8 cellular contexts compared by ENCODE assay signal in the genomic region with DNA sequence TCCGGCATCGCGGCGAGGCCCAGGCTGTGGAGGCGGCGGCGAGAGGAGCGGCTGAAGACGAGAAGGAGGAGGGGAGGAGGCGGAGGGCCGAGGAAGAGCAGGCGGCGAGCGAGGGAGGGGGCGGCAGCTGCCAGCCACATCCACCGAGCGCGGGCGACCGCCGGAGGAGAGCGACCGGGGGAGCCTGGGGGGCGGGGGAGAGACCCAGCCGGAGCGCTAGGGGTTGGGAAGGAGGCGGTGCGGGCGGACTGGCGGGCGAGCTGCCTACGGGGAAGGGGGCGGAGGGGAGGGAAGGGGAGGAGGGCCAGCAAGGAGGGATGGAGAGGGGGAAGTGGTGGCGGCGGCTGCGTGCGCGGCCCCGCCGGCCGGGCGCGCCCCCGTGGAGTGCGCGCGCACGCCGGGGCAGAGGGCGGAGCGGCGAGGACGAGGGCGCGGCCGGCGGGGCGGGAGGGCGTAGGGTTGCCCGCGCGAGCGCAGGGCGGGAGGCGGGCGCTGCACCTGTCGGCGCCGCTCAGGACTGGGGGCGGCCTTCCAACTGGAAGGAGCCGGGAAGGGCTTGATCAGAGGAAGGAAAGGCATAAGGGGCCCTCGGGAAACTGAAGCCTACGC. TPM values are rescaled to one million over a fixed set of nuclear protein-coding genes. Genes with fewer than 3 reads are reported as not detected.
DNase-seq lines count a peak whose midpoint lies in the region; ATAC-seq, FAIRE-seq and TF ChIP-seq lines count a peak whose summit lies in the region.
"Not testable (repeated sequence)": the region's sequence is repeated elsewhere in the genome, so short reads cannot be mapped to it uniquely, and the experiment has no call there.

No MANE protein-coding gene starts in this region.

- peak overlapping the region; percentile 61 for H3K27ac Mint-ChIP-seq in dendritic cell treated with granulocyte-macrophage colony-stimulating factor and Interleukin-4, amounts not matched to agents 40 ng/mL and 50 ng/mL, for 4 days

- H3K9me3 ChIP-seq in BLaER1 treated with 17β-estradiol and CSF1 and Interleukin-3, amounts not matched to agents 10 nM and 100 nM (replicated peaks in 1 of 11); HepG2 (ENCODE audit: low read length): not testable (repeated sequence)

- H3K27me3 Mint-ChIP-seq in dendritic cell treated with granulocyte-macrophage colony-stimulating factor and Interleukin-4, amounts not matched to agents 40 ng/mL and 50 ng/mL, for 4 days = not testable (repeated sequence)

- H3K36me3 ChIP-seq in BLaER1 treated with 17β-estradiol and CSF1 and Interleukin-3, amounts not matched to agents 10 nM and 100 nM; HepG2 (replicated peaks in 1 of 2; ENCODE audit: control insufficient read depth in 1 of 2, insufficient read depth in 2 of 2, low read length in 2 of 2): not testable (repeated sequence)

- H3K27me3 ChIP-seq in BLaER1 treated with 17β-estradiol and CSF1 and Interleukin-3, amounts not matched to agents 10 nM and 100 nM; HepG2 (ENCODE audit: control insufficient read depth in 1 of 2, insufficient read depth in 2 of 2, low read length in 2 of 2): not testable (repeated sequence)

- peaks cover 0 to 28% (median 12%) of the 10 kb centered on the region in 11 experiments; a peak in 13 of 22 replicates for H4K20me1 ChIP-seq in BLaER1 treated with 17β-estradiol and CSF1 and Interleukin-3, amounts not matched to agents 10 nM and 100 nM
- not testable (repeated sequence) for H4K20me1 ChIP-seq in HepG2 (ENCODE audit: insufficient read depth, low read length)

- 2% methylated on average over 28 of the region's 73 CpGs for WGBS in HepG2 (ENCODE audit: low lambda C conversion rate)

- ATAC-seq in GM19395 (IDR thresholded peaks at IDR 0.05; ENCODE audit: unreplicated experiment) (peak; percentile 70), HG03469 (IDR thresholded peaks at IDR 0.05; ENCODE audit: unreplicated experiment) (peak; percentile 49), HepG2 (peak; percentile 80)

- H3K4me1 Mint-ChIP-seq in dendritic cell treated with granulocyte-macrophage colony-stimulating factor and Interleukin-4, amounts not matched to agents 40 ng/mL and 50 ng/mL, for 4 days (ENCODE audit: low read depth) = not testable (repeated sequence)

- H3K4me3 Mint-ChIP-seq in dendritic cell treated with granulocyte-macrophage colony-stimulating factor and Interleukin-4, amounts not matched to agents 40 ng/mL and 50 ng/mL, for 4 days = peak overlapping the region; percentile 73

- peak in 1 of 2 experiments; percentile 47; a peak in 1 of 4 replicates for TF ChIP-seq POLR2A in HepG2 (IDR thresholded peaks at IDR 0.05; ENCODE audit: insufficient read depth in 1 of 2, low read depth in 2 of 2, low read length in 2 of 2)

- H3K36me3 Mint-ChIP-seq in dendritic cell treated with granulocyte-macrophage colony-stimulating factor and Interleukin-4, amounts not matched to agents 40 ng/mL and 50 ng/mL, for 4 days (ENCODE audit: low read depth) = not testable (repeated sequence)

- H3K79me2 ChIP-seq in HepG2 (ENCODE audit: insufficient read depth, low read length) = peaks cover 20% of the 10 kb centered on the region

- in situ Hi-C loops in HepG2 (cut with HindIII; ENCODE audit: extremely low pct_ligation_motif_present, low pct_unique_long_range_greater_than_20kb) = not testable (repeated sequence)

- intact Hi-C loops in dendritic cell treated with granulocyte-macrophage colony-stimulating factor and Interleukin-4, amounts not matched to agents 40 ng/mL and 50 ng/mL, for 4 days (cut with micrococcal nuclease); HepG2 (cut with micrococcal nuclease; ENCODE audit: unreplicated experiment): not testable (repeated sequence)

- not testable (repeated sequence) for FAIRE-seq in HepG2 (lab: Jason Lieb, UNC)

- peak overlapping the region in 2 of 11 experiments; percentile 53 to 59; a peak in 1 of 22 replicates for H3K27ac ChIP-seq in BLaER1 treated with 17β-estradiol and CSF1 and Interleukin-3, amounts not matched to agents 10 nM and 100 nM
- H3K27ac ChIP-seq in HepG2 (ENCODE audit: extremely low read length, insufficient read depth, low read length) = not testable (repeated sequence)

- peak overlapping the region in 9 of 11 experiments; percentile 45 to 80 (median 57); a peak in 14 of 22 replicates for H3K9ac ChIP-seq in BLaER1 treated with 17β-estradiol and CSF1 and Interleukin-3, amounts not matched to agents 10 nM and 100 nM
- 0 out of 2 replicates have a peak overlapping the region, but pooled peaks have one; percentile 39 for H3K9ac ChIP-seq in HepG2 (ENCODE audit: insufficient read depth, low read depth, low read length)

- TF ChIP-seq CTCF in HepG2 (CRISPR knock-in tag; IDR thresholded peaks at IDR 0.05) = not testable (repeated sequence)

- not testable (repeated sequence) for TF ChIP-seq EP300 in HepG2 (IDR thresholded peaks at IDR 0.05; ENCODE audit: low read depth in 2 of 2, low read length in 2 of 2); HepG2 (CRISPR knock-in tag; IDR thresholded peaks at IDR 0.05; ENCODE audit: borderline replicate concordance)

- CTCF ChIA-PET in HepG2 (lab: Yijun Ruan, JAX; ENCODE audit: low intra/inter-chr PET ratio, low total read pairs) = not testable (repeated sequence)

- DNase-seq in NCI-H748 treated with DMSO at 0.1 percent for 48 hours (lab: John Stamatoyannopoulos, UW) (peak; percentile 50), HepG2 (ENCODE audit: low spot score) (peak; percentile 70)
- peak; percentile 81 to 84 for DNase-seq in activated CD4-positive, alpha-beta T cell treated with anti-CD3 and anti-CD28 coated beads, Interleukin-2, amount 50 U/mL, for 4 hours
- peak; percentile 86 for DNase-seq in stimulated activated CD4-positive, alpha-beta T cell treated with anti-CD3 and anti-CD28 coated beads, Interleukin-2, amount 100 ng/mL, for 4 hours (ENCODE audit: low read depth)

- not testable (repeated sequence) for H2AFZ ChIP-seq in HepG2 (ENCODE audit: low read length)

- peaks cover 0 to 15% (median 4%) of the 10 kb centered on the region in 10 experiments; a peak in 4 of 20 replicates for H3K4me1 ChIP-seq in BLaER1 treated with 17β-estradiol and CSF1 and Interleukin-3, amounts not matched to agents 10 nM and 100 nM
- not testable (repeated sequence) for H3K4me1 ChIP-seq in HepG2 (ENCODE audit: insufficient read depth, low read length)

- not testable (repeated sequence) for H3K9me3 Mint-ChIP-seq in dendritic cell treated with granulocyte-macrophage colony-stimulating factor and Interleukin-4, amounts not matched to agents 40 ng/mL and 50 ng/mL, for 4 days

- peak overlapping the region; percentile 51 to 76 (median 61); a peak in 20 of 22 replicates for H3K4me2 ChIP-seq in BLaER1 treated with 17β-estradiol and CSF1 and Interleukin-3, amounts not matched to agents 10 nM and 100 nM
- peak overlapping the region; percentile 60 for H3K4me2 ChIP-seq in HepG2 (ENCODE audit: low read depth, low read length)

- not testable (repeated sequence) for TF ChIP-seq RAD21 in HepG2 (CRISPR knock-in tag; IDR thresholded peaks at IDR 0.05)

- BruUV-seq in HepG2 (replicated peaks; lab: Mats Ljungman, UMichigan) = not testable (repeated sequence)

- POLR2A ChIA-PET in HepG2 (lab: Yijun Ruan, JAX) = interaction anchor here (1.7 kb wide), 1 partner anchor 39 kb away, joined by 9 read pairs; a partner anchor contains a TSS

- H3K4me3 ChIP-seq in BLaER1 treated with 17β-estradiol and CSF1 and Interleukin-3, amounts not matched to agents 10 nM and 100 nM = peak overlapping the region; percentile 57 to 71 (median 68)
- H3K4me3 ChIP-seq in HepG2 (replicated peaks in 1 of 3; ENCODE audit: insufficient read depth in 1 of 3, low read depth in 2 of 3, low read length in 3 of 3) = peak overlapping the region in 2 of 3 experiments; percentile 48 to 60; a peak in 4 of 6 replicates

TF ChIP-seq in HepG2, 621 proteins besides CTCF, POLR2A, EP300 and RAD21 (continues in another document):
- peak; percentile 38 for TF ChIP-seq ASH2L (IDR thresholded peaks at IDR 0.05; ENCODE audit: insufficient read length, low read depth, low read length)

RNA-seq across cellular contexts. Expression of a gene that starts 39.9 kb away (rescaled TPM):
- total RNA-seq in HepG2 (2016; rRNA removed; fragmentation: Illumina TruSeq; extraction: Trizol) = 89.5 and 130 TPM in 2 replicates
- 39.9 and 40.5 TPM in 2 replicates for total RNA-seq in HepG2 (2016; cell fraction: cytosol; rRNA removed; fragmentation: Illumina TruSeq; extraction: Trizol; ENCODE audit: low read depth)
- 89.7 and 136 TPM in 2 replicates for total RNA-seq in HepG2 (2016; cell fraction: insoluble cytoplasmic fraction; rRNA removed; fragmentation: Illumina TruSeq; extraction: Trizol)
- total RNA-seq in HepG2 (2016; cell fraction: membrane; rRNA removed; fragmentation: Illumina TruSeq; extraction: Trizol) = 92.4 and 101 TPM in 2 replicates
- total RNA-seq in HepG2 (2016; cell fraction: nucleus; rRNA removed; fragmentation: Illumina TruSeq; extraction: Trizol) = 47.1 and 50.4 TPM in 2 replicates
- 124 and 157 TPM in 2 replicates for polyA plus RNA-seq in HepG2 (2011; rRNA removed)
- 121 and 150 TPM in 2 replicates for polyA plus RNA-seq in HepG2 (2011; cell fraction: cytosol; rRNA removed)
- polyA plus RNA-seq in HepG2 (2011; cell fraction: nucleus; rRNA removed) = 27.4 and 36.1 TPM in 2 replicates
- polyA plus RNA-seq in HepG2 (2012) = 95.8 and 105 TPM in 2 replicates
- 55.8 and 62.5 TPM in 2 replicates for polyA plus RNA-seq in HepG2 (2016; cell fraction: cytosol; fragmentation: Illumina TruSeq; extraction: Trizol; ENCODE audit: low read depth)
- polyA plus RNA-seq in HepG2 (2016; cell fraction: insoluble cytoplasmic fraction; fragmentation: Illumina TruSeq; extraction: Trizol; ENCODE audit: low read depth) = 191 and 196 TPM in 2 replicates
- 108 and 122 TPM in 2 replicates for polyA plus RNA-seq in HepG2 (2016; cell fraction: membrane; fragmentation: Illumina TruSeq; extraction: Trizol; ENCODE audit: low read depth)
- polyA plus RNA-seq in HepG2 (2016; cell fraction: nucleus; fragmentation: Illumina TruSeq; extraction: Trizol; ENCODE audit: insufficient read depth, low read depth) = 78.5 and 84.6 TPM in 2 replicates
- 71.4 and 88.7 TPM in 2 replicates for polyA minus RNA-seq in HepG2 (2011; rRNA and poly(A)+ RNA removed; ENCODE audit: low replicate concordance)
- polyA minus RNA-seq in HepG2 (2011; cell fraction: cytosol; rRNA and poly(A)+ RNA removed) = 60.8 and 62.0 TPM in 2 replicates
- polyA minus RNA-seq in HepG2 (2011; cell fraction: nucleus; rRNA and poly(A)+ RNA removed) = 30.0 and 40.5 TPM in 2 replicates
